ENCODE assay signal across 8 cellular contexts in genomic region chr1:155989242-155989991, GRCh38. TPM values are rescaled to one million over a fixed set of nuclear protein-coding genes. Genes with fewer than 3 reads are reported as not detected.
DNase-seq lines count a peak whose midpoint lies in the region; ATAC-seq and TF ChIP-seq lines count a peak whose summit lies in the region.

No MANE protein-coding gene starts in this region.

- peak; percentile 94 for TF ChIP-seq CTCF in neural crest cell (conservative IDR thresholded peaks at IDR 0.05)

- no peaks in the 10 kb centered on the region for H3K36me3 Mint-ChIP-seq in neural crest cell (ENCODE audit: low read depth)

- H3K27ac Mint-ChIP-seq in neural crest cell (ENCODE audit: unreplicated experiment): no peak overlapping the region
- no peak overlapping the region for H3K27ac Mint-ChIP-seq in stimulated activated naive CD8-positive, alpha-beta T cell treated with anti-CD3 and anti-CD28 coated beads, Interleukin-15, amount 100 ng/mL, for 72 hours

- H3K9me3 Mint-ChIP-seq in neural crest cell: no peaks in the 10 kb centered on the region
- no peaks in the 10 kb centered on the region for H3K9me3 Mint-ChIP-seq in stimulated activated naive CD8-positive, alpha-beta T cell treated with anti-CD3 and anti-CD28 coated beads, Interleukin-15, amount 100 ng/mL, for 72 hours

- peak; percentile 59 for DNase-seq in NCI-H1436 (lab: John Stamatoyannopoulos, UW)
- no peak for DNase-seq in NCI-H1436 treated with DMSO at 0.1 percent for 48 hours (lab: John Stamatoyannopoulos, UW)
- peak; percentile 67 for DNase-seq in HuH-7.5 (ENCODE audit: low spot score)
- peak; percentile 73 for DNase-seq in RKO (ENCODE audit: low spot score)
- DNase-seq in activated T-helper 1 cell treated with anti-CD3 and anti-CD28 coated beads, Interleukin-2, amount 50 U/mL, for 16 hours (ENCODE audit: low read depth in 1 of 2, low spot score in 1 of 2): peak; percentile 55 to 62
- peak; percentile 58 for DNase-seq in fibroblast of the conjunctiva (ENCODE audit: low read depth)
- DNase-seq in neural crest cell (ENCODE audit: low read depth, low spot score): peak; percentile 80
- peak; percentile 84 to 86 for DNase-seq in stimulated activated naive CD8-positive, alpha-beta T cell treated with anti-CD3 and anti-CD28 coated beads, Interleukin-15, amount 100 ng/mL, for 72 hours

- no peaks in the 10 kb centered on the region for H3K27me3 Mint-ChIP-seq in neural crest cell (ENCODE audit: low read depth)
- no peaks in the 10 kb centered on the region for H3K27me3 Mint-ChIP-seq in stimulated activated naive CD8-positive, alpha-beta T cell treated with anti-CD3 and anti-CD28 coated beads, Interleukin-15, amount 100 ng/mL, for 72 hours

- H3K4me3 Mint-ChIP-seq in neural crest cell: peak overlapping the region; percentile 31
- peak overlapping the region; percentile 39 to 68 for H3K4me3 Mint-ChIP-seq in stimulated activated naive CD8-positive, alpha-beta T cell treated with anti-CD3 and anti-CD28 coated beads, Interleukin-15, amount 100 ng/mL, for 72 hours

- H3K4me1 Mint-ChIP-seq in neural crest cell: peaks cover 34% of the 10 kb centered on the region
- peaks cover 24% of the 10 kb centered on the region for H3K4me1 Mint-ChIP-seq in stimulated activated naive CD8-positive, alpha-beta T cell treated with anti-CD3 and anti-CD28 coated beads, Interleukin-15, amount 100 ng/mL, for 72 hours

- peak; percentile 95 for ATAC-seq in stimulated activated naive CD8-positive, alpha-beta T cell treated with anti-CD3 and anti-CD28 coated beads, Interleukin-15, amount 100 ng/mL, for 72 hours

RNA-seq across cellular contexts. Expression of gene ARHGEF2, which starts 11.1 kb away (rescaled TPM):
- 97.6 and 101 TPM in 2 replicates for total RNA-seq in neural crest cell

RNA-seq across cellular contexts. Expression of gene SSR2, which starts 31.3 kb away (rescaled TPM):
- total RNA-seq in neural crest cell: 236 and 255 TPM in 2 replicates

RNA-seq across cellular contexts. Expression of gene RXFP4, which starts 48.0 kb away (rescaled TPM):
- not detected in 2 replicates for total RNA-seq in neural crest cell

RNA-seq across cellular contexts. Expression of gene KHDC4, which starts 55.2 kb away (rescaled TPM):
- total RNA-seq in neural crest cell: 69.9 and 71.2 TPM in 2 replicates
